16 cellular contexts compared by ENCODE assay signal in genomic region chr12:128970941-128971340, GRCh38.
DNase-seq lines count a peak whose midpoint lies in the region; ATAC-seq and TF ChIP-seq lines count a peak whose summit lies in the region.
"Had no signal": no experiment of that assay in that cellular context is flagged by ENCODE, and none has a peak within 500 bp of the region (broad histone marks: within the 10 kb centered on the region; RNA-seq: fewer than 3 reads in every experiment).

No MANE protein-coding gene starts in this region.

- peaks cover 59% of the 10 kb centered on the region for H3K27me3 Mint-ChIP-seq in central memory CD8-positive, alpha-beta T cell
- peaks cover 37% of the 10 kb centered on the region for H3K27me3 Mint-ChIP-seq in activated CD8-positive, alpha-beta T cell treated with anti-CD3 and anti-CD28 coated beads for 36 hours
- H3K27me3 Mint-ChIP-seq in activated T-helper 1 cell treated with anti-CD3 and anti-CD28 coated beads, Interleukin-12 subunit alpha, Interleukin-12 subunit beta, Interleukin-2, Interleukin-4 antibody, amounts not matched to agents 30 ng/mL and 10 ng/mL and 1 ng/mL, durations not matched to agents 14 hours and 24 hours and 36 hours (ENCODE audit: insufficient read depth): peaks cover 7% of the 10 kb centered on the region

- H3K27ac ChIP-seq in KOPT-K1 (ENCODE audit: low read depth, low read length, poor library complexity, severe bottlenecking): peak overlapping the region; percentile 0
- H3K27ac ChIP-seq: RWPE1, SJCRH30 had no signal

- H3K36me3 Mint-ChIP-seq in central memory CD8-positive, alpha-beta T cell (ENCODE audit: insufficient read depth): peaks cover 3% of the 10 kb centered on the region
- H3K36me3 Mint-ChIP-seq in activated CD8-positive, alpha-beta T cell treated with anti-CD3 and anti-CD28 coated beads for 36 hours (ENCODE audit: low read depth): no peaks in the 10 kb centered on the region
- H3K36me3 Mint-ChIP-seq in activated T-helper 1 cell treated with anti-CD3 and anti-CD28 coated beads, Interleukin-12 subunit alpha, Interleukin-12 subunit beta, Interleukin-2, Interleukin-4 antibody, amounts not matched to agents 30 ng/mL and 10 ng/mL and 1 ng/mL, durations not matched to agents 14 hours and 24 hours and 36 hours (ENCODE audit: low read depth): no peaks in the 10 kb centered on the region

- H3K9me3 ChIP-seq in KOPT-K1 (ENCODE audit: insufficient read depth, low read length, poor library complexity, severe bottlenecking): no peaks in the 10 kb centered on the region
- H3K9me3 ChIP-seq: SJCRH30 had no signal

- POLR2A ChIA-PET in activated CD8-positive, alpha-beta T cell treated with anti-CD3 and anti-CD28 coated beads for 36 hours (lab: Charles Lee): no interaction called here

- DNase-seq in NCI-H1417 (lab: John Stamatoyannopoulos, UW): peak in 2 of 3 experiments; percentile 21 to 40
- DNase-seq in NCI-H1417 treated with DMSO at 0.1 percent for 48 hours (lab: John Stamatoyannopoulos, UW): no peak
- DNase-seq in central memory CD8-positive, alpha-beta T cell (ENCODE audit: low spot score in 2 of 2): no peak
- peak; percentile 79 for DNase-seq in putamen (ENCODE audit: low spot score)
- no peak for DNase-seq in activated CD8-positive, alpha-beta T cell treated with anti-CD3 and anti-CD28 coated beads for 36 hours
- no peak for DNase-seq in H4 (ENCODE audit: low spot score)
- no peak for DNase-seq in activated T-helper 1 cell treated with anti-CD3 and anti-CD28 coated beads, Interleukin-12 subunit alpha, Interleukin-12 subunit beta, Interleukin-2, Interleukin-4 antibody, amounts not matched to agents 30 ng/mL and 10 ng/mL and 1 ng/mL, durations not matched to agents 14 hours and 24 hours and 36 hours (ENCODE audit: low spot score)
- DNase-seq: 8988T, C1 segment of cervical spinal cord, COR-L47, MV-4-11, NCI-H2171, SJCRH30 had no signal

- H3K9me3 Mint-ChIP-seq in central memory CD8-positive, alpha-beta T cell: no peaks in the 10 kb centered on the region
- no peaks in the 10 kb centered on the region for H3K9me3 Mint-ChIP-seq in activated CD8-positive, alpha-beta T cell treated with anti-CD3 and anti-CD28 coated beads for 36 hours
- H3K9me3 Mint-ChIP-seq in activated T-helper 1 cell treated with anti-CD3 and anti-CD28 coated beads, Interleukin-12 subunit alpha, Interleukin-12 subunit beta, Interleukin-2, Interleukin-4 antibody, amounts not matched to agents 30 ng/mL and 10 ng/mL and 1 ng/mL, durations not matched to agents 14 hours and 24 hours and 36 hours: no peaks in the 10 kb centered on the region

- no peaks in the 10 kb centered on the region for H3K36me3 ChIP-seq in KOPT-K1 (ENCODE audit: insufficient read depth, low read length)
- H3K36me3 ChIP-seq: SJCRH30 had no signal

- no peak for ATAC-seq in central memory CD8-positive, alpha-beta T cell (replicated peaks; ENCODE audit: extremely low read depth, poor library complexity, severe bottlenecking)
- no peak for ATAC-seq in activated CD8-positive, alpha-beta T cell treated with anti-CD3 and anti-CD28 coated beads for 36 hours
- ATAC-seq: GM12878 had no signal

- peaks cover 29% of the 10 kb centered on the region for H3K4me1 Mint-ChIP-seq in central memory CD8-positive, alpha-beta T cell
- peaks cover 4% of the 10 kb centered on the region for H3K4me1 Mint-ChIP-seq in activated CD8-positive, alpha-beta T cell treated with anti-CD3 and anti-CD28 coated beads for 36 hours (ENCODE audit: low read depth)
- H3K4me1 Mint-ChIP-seq in activated T-helper 1 cell treated with anti-CD3 and anti-CD28 coated beads, Interleukin-12 subunit alpha, Interleukin-12 subunit beta, Interleukin-2, Interleukin-4 antibody, amounts not matched to agents 30 ng/mL and 10 ng/mL and 1 ng/mL, durations not matched to agents 14 hours and 24 hours and 36 hours (ENCODE audit: low read depth): peaks cover 12% of the 10 kb centered on the region

- TF ChIP-seq CTCF in activated CD8-positive, alpha-beta T cell treated with anti-CD3 and anti-CD28 coated beads for 36 hours (IDR thresholded peaks at IDR 0.05): no peak

- peak overlapping the region; percentile 46 for H3K27ac Mint-ChIP-seq in central memory CD8-positive, alpha-beta T cell (ENCODE audit: low read depth)
- no peak overlapping the region for H3K27ac Mint-ChIP-seq in activated CD8-positive, alpha-beta T cell treated with anti-CD3 and anti-CD28 coated beads for 36 hours
- H3K27ac Mint-ChIP-seq in activated T-helper 1 cell treated with anti-CD3 and anti-CD28 coated beads, Interleukin-12 subunit alpha, Interleukin-12 subunit beta, Interleukin-2, Interleukin-4 antibody, amounts not matched to agents 30 ng/mL and 10 ng/mL and 1 ng/mL, durations not matched to agents 14 hours and 24 hours and 36 hours: no peak overlapping the region

- no peak overlapping the region for H3K4me3 Mint-ChIP-seq in central memory CD8-positive, alpha-beta T cell
- H3K4me3 Mint-ChIP-seq in activated CD8-positive, alpha-beta T cell treated with anti-CD3 and anti-CD28 coated beads for 36 hours: no peak overlapping the region
- H3K4me3 Mint-ChIP-seq in activated T-helper 1 cell treated with anti-CD3 and anti-CD28 coated beads, Interleukin-12 subunit alpha, Interleukin-12 subunit beta, Interleukin-2, Interleukin-4 antibody, amounts not matched to agents 30 ng/mL and 10 ng/mL and 1 ng/mL, durations not matched to agents 14 hours and 24 hours and 36 hours: no peak overlapping the region

- CTCF ChIA-PET in activated CD8-positive, alpha-beta T cell treated with anti-CD3 and anti-CD28 coated beads for 36 hours (lab: Charles Lee): no interaction called here

- intact Hi-C loops in activated CD8-positive, alpha-beta T cell treated with anti-CD3 and anti-CD28 coated beads for 36 hours (cut with micrococcal nuclease): no loop called here
- intact Hi-C loops in activated T-helper 1 cell treated with anti-CD3 and anti-CD28 coated beads, Interleukin-12 subunit alpha, Interleukin-12 subunit beta, Interleukin-2, Interleukin-4 antibody, amounts not matched to agents 30 ng/mL and 10 ng/mL and 1 ng/mL, durations not matched to agents 14 hours and 24 hours and 36 hours (cut with micrococcal nuclease): no loop called here

Comparison
In these comparisons a context has a peak if more than half of its experiments do, and no peak if none do; other contexts are left out.
1. DNase-seq: peak in NCI-H1417 (2 of 3) and putamen (single experiment); none in NCI-H1417 treated with DMSO at 0.1 percent for 48 hours (single experiment), central memory CD8-positive, alpha-beta T cell (0 of 2), activated CD8-positive, alpha-beta T cell treated with anti-CD3 and anti-CD28 coated beads for 36 hours (single experiment), H4 (single experiment) and activated T-helper 1 cell treated with anti-CD3 and anti-CD28 coated beads, Interleukin-12 subunit alpha, Interleukin-12 subunit beta, Interleukin-2, Interleukin-4 antibody, amounts not matched to agents 30 ng/mL and 10 ng/mL and 1 ng/mL, durations not matched to agents 14 hours and 24 hours and 36 hours (single experiment).